ENCODE assay signal across 1 cellular context in genomic region chr16:9091867-9092281, GRCh38.
TF ChIP-seq lines count a peak whose summit lies in the region.

No MANE protein-coding gene starts in this region.

TF ChIP-seq in HepG2, 621 proteins besides CTCF, POLR2A, EP300 and RAD21 (continued from another document and continues in another):
- TF ChIP-seq ARID4A (CRISPR knock-in tag; IDR thresholded peaks at IDR 0.05; ENCODE audit: borderline replicate concordance) = peak; percentile 61
- 0 out of 2 replicates have a peak, but pooled peaks have one; percentile 8 for TF ChIP-seq TERF1 (CRISPR knock-in tag; IDR thresholded peaks at IDR 0.05)
- 0 out of 2 replicates have a peak, but pooled peaks have one; percentile 43 for TF ChIP-seq ZNF710 (CRISPR knock-in tag; IDR thresholded peaks at IDR 0.05; ENCODE audit: borderline replicate concordance)
- TF ChIP-seq ZFAT (CRISPR knock-in tag; conservative IDR thresholded peaks at IDR 0.05) = 0 out of 2 replicates have a peak, but pooled peaks have one; percentile 76
- TF ChIP-seq ZNF546 (CRISPR knock-in tag; conservative IDR thresholded peaks at IDR 0.05) = 0 out of 2 replicates have a peak, but pooled peaks have one; percentile 56
- peak; percentile 20; the same call in 1 of the 2 replicates for TF ChIP-seq E2F5 (CRISPR knock-in tag; conservative IDR thresholded peaks at IDR 0.05)
- peak; percentile 26; the same call in 1 of the 2 replicates for TF ChIP-seq ZSCAN30 (CRISPR knock-in tag; IDR thresholded peaks at IDR 0.05)
- 0 out of 2 replicates have a peak, but pooled peaks have one; percentile 3 for TF ChIP-seq ZNF773 (CRISPR knock-in tag; IDR thresholded peaks at IDR 0.05; ENCODE audit: borderline replicate concordance)
- TF ChIP-seq ZNF510 (CRISPR knock-in tag; IDR thresholded peaks at IDR 0.05; ENCODE audit: low read depth) = peak; percentile 13; the same call in 1 of the 2 replicates
- peak; percentile 14; the same call in 1 of the 2 replicates for TF ChIP-seq HBP1 (CRISPR knock-in tag; IDR thresholded peaks at IDR 0.05; ENCODE audit: low read depth)
- peak; percentile 57; the same call in 1 of the 2 replicates for TF ChIP-seq EED (CRISPR knock-in tag; IDR thresholded peaks at IDR 0.05)
- TF ChIP-seq CBX1 (IDR thresholded peaks at IDR 0.05; ENCODE audit: low read depth) = no peak
- TF ChIP-seq TOPORS (CRISPR knock-in tag; IDR thresholded peaks at IDR 0.05) = peak; percentile 93; the same call in 1 of the 2 replicates
- TF ChIP-seq ZNF263 (CRISPR knock-in tag; IDR thresholded peaks at IDR 0.05) = peak; percentile 96
- no peak for TF ChIP-seq TFAP4 (IDR thresholded peaks at IDR 0.05; ENCODE audit: borderline replicate concordance, low read depth)
- no peak for TF ChIP-seq ZBTB40 (IDR thresholded peaks at IDR 0.05)
- TF ChIP-seq ZBTB40 (CRISPR knock-in tag; IDR thresholded peaks at IDR 0.05) = peak; percentile 50; the same call in 1 of the 2 replicates
- TF ChIP-seq ZNF414 (CRISPR knock-in tag; IDR thresholded peaks at IDR 0.05) = peak; percentile 74; the same call in 1 of the 2 replicates
- TF ChIP-seq ZNF709 (CRISPR knock-in tag; IDR thresholded peaks at IDR 0.05) = peak; percentile 90
- TF ChIP-seq ZFX (CRISPR knock-in tag; IDR thresholded peaks at IDR 0.05; ENCODE audit: low read depth) = peak; percentile 85
- peak; percentile 75; the same call in 1 of the 2 replicates for TF ChIP-seq ZNF30 (CRISPR knock-in tag; IDR thresholded peaks at IDR 0.05)
- TF ChIP-seq ZNF547 (CRISPR knock-in tag; IDR thresholded peaks at IDR 0.05) = peak; percentile 2; the same call in 1 of the 2 replicates
- TF ChIP-seq BCL3 (CRISPR knock-in tag; IDR thresholded peaks at IDR 0.05) = 0 out of 2 replicates have a peak, but pooled peaks have one; percentile 14
- 0 out of 2 replicates have a peak, but pooled peaks have one; percentile 66 for TF ChIP-seq ZNF354B (CRISPR knock-in tag; IDR thresholded peaks at IDR 0.05)
- TF ChIP-seq ZBTB43 (CRISPR knock-in tag; conservative IDR thresholded peaks at IDR 0.05) = peak; percentile 71; the same call in 1 of the 2 replicates
- 0 out of 2 replicates have a peak, but pooled peaks have one; percentile 4 for TF ChIP-seq TEF (CRISPR knock-in tag; IDR thresholded peaks at IDR 0.05)
